17 cellular contexts compared by ENCODE assay signal in genomic region chr19:16218851-16219250, GRCh38. TPM values are rescaled to one million over a fixed set of nuclear protein-coding genes. Genes with fewer than 3 reads are reported as not detected.
"Had no signal": no experiment of that assay in that cellular context is flagged by ENCODE, and none has a peak within 500 bp of the region (broad histone marks: within the 10 kb centered on the region; RNA-seq: fewer than 3 reads in every experiment).

No MANE protein-coding gene starts in this region.

- ATAC-seq: activated T-cell treated with anti-CD3 and anti-CD28 coated beads, Interleukin-2, amount 50 U/mL, for 4 hours; gastroesophageal sphincter; left ventricle myocardium superior had no signal

- H3K27me3 ChIP-seq: adrenal gland, gastroesophageal sphincter, tibial nerve had no signal

- DNase-seq: activated gamma-delta T cell; activated T-cell treated with anti-CD3 and anti-CD28 coated beads, Interleukin-2, amount 50 U/mL, for 4 hours; adrenal gland; caudate nucleus; cortex of kidney; effector CD8-positive, alpha-beta T cell; left ventricle myocardium superior; mesendoderm; SHP77 treated with DMSO at 0.1 percent for 48 hours; stimulated activated CD4-positive, alpha-beta T cell treated with anti-CD3 and anti-CD28 coated beads, Interleukin-15, amount 100 ng/mL, for 24 hours; stimulated activated CD4-positive, alpha-beta T cell treated with anti-CD3 and anti-CD28 coated beads, Interleukin-4, amount 100 ng/mL, for 24 hours; T-helper 9 cell had no signal

- H3K27ac ChIP-seq: adrenal gland, gastroesophageal sphincter, tibial nerve had no signal

- H3K4me3 Mint-ChIP-seq: activated T-cell treated with anti-CD3 and anti-CD28 coated beads, Interleukin-2, amount 50 U/mL, for 4 hours had no signal

- H3K4me3 ChIP-seq: adrenal gland, gastroesophageal sphincter, tibial nerve had no signal

- H3K4me1 ChIP-seq: adrenal gland had no signal

RNA-seq across cellular contexts. Expression of gene CIB3, which starts 45.5 kb away (rescaled TPM):
- total RNA-seq: activated T-cell treated with anti-CD3 and anti-CD28 coated beads, Interleukin-2, amount 50 U/mL, for 4 hours; adrenal gland; epithelial cell of proximal tubule; gastroesophageal sphincter; left ventricle myocardium superior; skeletal muscle tissue; tibial nerve had no signal
- polyA plus RNA-seq: adrenal gland, keratinocyte had no signal
